Comparison of ENCODE assay signal across 1 cellular context in genomic region chr18:70334728-70335329, GRCh38.
TF ChIP-seq lines count a peak whose summit lies in the region.

No MANE protein-coding gene starts in this region.

TF ChIP-seq in HepG2, 621 proteins besides CTCF, POLR2A, EP300 and RAD21 (continued from another document and continues in another):
- TF ChIP-seq ZHX2 (IDR thresholded peaks at IDR 0.05; ENCODE audit: low read depth) (no peak), ZHX2 (CRISPR knock-in tag; IDR thresholded peaks at IDR 0.05; ENCODE audit: borderline replicate concordance) (0 out of 2 replicates have a peak, but pooled peaks have one; percentile 17), GATAD2A (CRISPR knock-in tag; IDR thresholded peaks at IDR 0.05) (peak; percentile 88), ELF3 (CRISPR knock-in tag; IDR thresholded peaks at IDR 0.05) (peak; percentile 66; the same call in 1 of the 2 replicates), NFE2 (CRISPR knock-in tag; IDR thresholded peaks at IDR 0.05) (no peak), DNMT3B (CRISPR knock-in tag; conservative IDR thresholded peaks at IDR 0.05) (no peak), FOSL1 (CRISPR knock-in tag; IDR thresholded peaks at IDR 0.05; ENCODE audit: borderline replicate concordance) (no peak; the same call in 1 of the 2 replicates), KAT7 (CRISPR knock-in tag; IDR thresholded peaks at IDR 0.05; ENCODE audit: borderline replicate concordance) (0 out of 2 replicates have a peak, but pooled peaks have one; percentile 17), NR2F2 (IDR thresholded peaks at IDR 0.05; ENCODE audit: borderline replicate concordance, low read depth) (peak; percentile 86), ZNF205 (CRISPR knock-in tag; IDR thresholded peaks at IDR 0.05) (peak; percentile 77), TBX2 (CRISPR knock-in tag; IDR thresholded peaks at IDR 0.05; ENCODE audit: borderline replicate concordance) (0 out of 2 replicates have a peak, but pooled peaks have one; percentile 9), ZFP1 (CRISPR knock-in tag; IDR thresholded peaks at IDR 0.05) (0 out of 2 replicates have a peak, but pooled peaks have one; percentile 19), ZNF704 (CRISPR knock-in tag; IDR thresholded peaks at IDR 0.05; ENCODE audit: borderline replicate concordance) (no peak), MTA1 (CRISPR knock-in tag; IDR thresholded peaks at IDR 0.05; ENCODE audit: borderline replicate concordance) (no peak), BRD4 (CRISPR knock-in tag; IDR thresholded peaks at IDR 0.05) (no peak), ZNF292 (CRISPR knock-in tag; IDR thresholded peaks at IDR 0.05; ENCODE audit: borderline replicate concordance, low read depth) (peak; percentile 84; the same call in 1 of the 2 replicates), DPF2 (CRISPR knock-in tag; IDR thresholded peaks at IDR 0.05; ENCODE audit: borderline replicate concordance, low read depth) (0 out of 2 replicates have a peak, but pooled peaks have one; percentile 39), SKI (IDR thresholded peaks at IDR 0.05; ENCODE audit: partially characterized antibody) (peak; percentile 27), ZMYM4 (CRISPR knock-in tag; IDR thresholded peaks at IDR 0.05) (peak; percentile 70; the same call in 1 of the 2 replicates), SMC3 (IDR thresholded peaks at IDR 0.05; ENCODE audit: low read length) (no peak; the same call in 1 of the 2 replicates), ZNF883 (CRISPR knock-in tag; IDR thresholded peaks at IDR 0.05; ENCODE audit: not compliant biosample characterization) (no peak), ZNF83 (CRISPR knock-in tag; IDR thresholded peaks at IDR 0.05; ENCODE audit: borderline replicate concordance) (no peak), ZNF446 (CRISPR knock-in tag; IDR thresholded peaks at IDR 0.05) (no peak), ZFX (CRISPR knock-in tag; IDR thresholded peaks at IDR 0.05; ENCODE audit: low read depth) (peak; percentile 56; the same call in 1 of the 2 replicates), ZSCAN9 (CRISPR knock-in tag; IDR thresholded peaks at IDR 0.05; ENCODE audit: borderline replicate concordance) (peak; percentile 78; the same call in 1 of the 2 replicates)
- TF ChIP-seq, protein P1, sequence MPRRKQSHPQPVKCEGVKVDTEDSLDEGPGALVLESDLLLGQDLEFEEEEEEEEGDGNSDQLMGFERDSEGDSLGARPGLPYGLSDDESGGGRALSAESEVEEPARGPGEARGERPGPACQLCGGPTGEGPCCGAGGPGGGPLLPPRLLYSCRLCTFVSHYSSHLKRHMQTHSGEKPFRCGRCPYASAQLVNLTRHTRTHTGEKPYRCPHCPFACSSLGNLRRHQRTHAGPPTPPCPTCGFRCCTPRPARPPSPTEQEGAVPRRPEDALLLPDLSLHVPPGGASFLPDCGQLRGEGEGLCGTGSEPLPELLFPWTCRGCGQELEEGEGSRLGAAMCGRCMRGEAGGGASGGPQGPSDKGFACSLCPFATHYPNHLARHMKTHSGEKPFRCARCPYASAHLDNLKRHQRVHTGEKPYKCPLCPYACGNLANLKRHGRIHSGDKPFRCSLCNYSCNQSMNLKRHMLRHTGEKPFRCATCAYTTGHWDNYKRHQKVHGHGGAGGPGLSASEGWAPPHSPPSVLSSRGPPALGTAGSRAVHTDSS (CRISPR knock-in tag; conservative IDR thresholded peaks at IDR 0.05) = no peak
- TF ChIP-seq, protein P2, sequence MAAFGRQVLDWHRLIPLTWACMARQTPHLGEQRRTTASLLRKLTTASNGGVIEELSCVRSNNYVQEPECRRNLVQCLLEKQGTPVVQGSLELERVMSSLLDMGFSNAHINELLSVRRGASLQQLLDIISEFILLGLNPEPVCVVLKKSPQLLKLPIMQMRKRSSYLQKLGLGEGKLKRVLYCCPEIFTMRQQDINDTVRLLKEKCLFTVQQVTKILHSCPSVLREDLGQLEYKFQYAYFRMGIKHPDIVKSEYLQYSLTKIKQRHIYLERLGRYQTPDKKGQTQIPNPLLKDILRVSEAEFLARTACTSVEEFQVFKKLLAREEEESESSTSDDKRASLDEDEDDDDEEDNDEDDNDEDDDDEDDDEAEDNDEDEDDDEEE (CRISPR knock-in tag; IDR thresholded peaks at IDR 0.05) = peak; percentile 53; the same call in 1 of the 2 replicates
- TF ChIP-seq, protein P3, sequence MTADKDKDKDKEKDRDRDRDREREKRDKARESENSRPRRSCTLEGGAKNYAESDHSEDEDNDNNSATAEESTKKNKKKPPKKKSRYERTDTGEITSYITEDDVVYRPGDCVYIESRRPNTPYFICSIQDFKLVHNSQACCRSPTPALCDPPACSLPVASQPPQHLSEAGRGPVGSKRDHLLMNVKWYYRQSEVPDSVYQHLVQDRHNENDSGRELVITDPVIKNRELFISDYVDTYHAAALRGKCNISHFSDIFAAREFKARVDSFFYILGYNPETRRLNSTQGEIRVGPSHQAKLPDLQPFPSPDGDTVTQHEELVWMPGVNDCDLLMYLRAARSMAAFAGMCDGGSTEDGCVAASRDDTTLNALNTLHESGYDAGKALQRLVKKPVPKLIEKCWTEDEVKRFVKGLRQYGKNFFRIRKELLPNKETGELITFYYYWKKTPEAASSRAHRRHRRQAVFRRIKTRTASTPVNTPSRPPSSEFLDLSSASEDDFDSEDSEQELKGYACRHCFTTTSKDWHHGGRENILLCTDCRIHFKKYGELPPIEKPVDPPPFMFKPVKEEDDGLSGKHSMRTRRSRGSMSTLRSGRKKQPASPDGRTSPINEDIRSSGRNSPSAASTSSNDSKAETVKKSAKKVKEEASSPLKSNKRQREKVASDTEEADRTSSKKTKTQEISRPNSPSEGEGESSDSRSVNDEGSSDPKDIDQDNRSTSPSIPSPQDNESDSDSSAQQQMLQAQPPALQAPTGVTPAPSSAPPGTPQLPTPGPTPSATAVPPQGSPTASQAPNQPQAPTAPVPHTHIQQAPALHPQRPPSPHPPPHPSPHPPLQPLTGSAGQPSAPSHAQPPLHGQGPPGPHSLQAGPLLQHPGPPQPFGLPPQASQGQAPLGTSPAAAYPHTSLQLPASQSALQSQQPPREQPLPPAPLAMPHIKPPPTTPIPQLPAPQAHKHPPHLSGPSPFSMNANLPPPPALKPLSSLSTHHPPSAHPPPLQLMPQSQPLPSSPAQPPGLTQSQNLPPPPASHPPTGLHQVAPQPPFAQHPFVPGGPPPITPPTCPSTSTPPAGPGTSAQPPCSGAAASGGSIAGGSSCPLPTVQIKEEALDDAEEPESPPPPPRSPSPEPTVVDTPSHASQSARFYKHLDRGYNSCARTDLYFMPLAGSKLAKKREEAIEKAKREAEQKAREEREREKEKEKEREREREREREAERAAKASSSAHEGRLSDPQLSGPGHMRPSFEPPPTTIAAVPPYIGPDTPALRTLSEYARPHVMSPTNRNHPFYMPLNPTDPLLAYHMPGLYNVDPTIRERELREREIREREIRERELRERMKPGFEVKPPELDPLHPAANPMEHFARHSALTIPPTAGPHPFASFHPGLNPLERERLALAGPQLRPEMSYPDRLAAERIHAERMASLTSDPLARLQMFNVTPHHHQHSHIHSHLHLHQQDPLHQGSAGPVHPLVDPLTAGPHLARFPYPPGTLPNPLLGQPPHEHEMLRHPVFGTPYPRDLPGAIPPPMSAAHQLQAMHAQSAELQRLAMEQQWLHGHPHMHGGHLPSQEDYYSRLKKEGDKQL (CRISPR knock-in tag; IDR thresholded peaks at IDR 0.05; ENCODE audit: low read depth) = peak; percentile 59; the same call in 1 of the 2 replicates
- TF ChIP-seq, protein P4, sequence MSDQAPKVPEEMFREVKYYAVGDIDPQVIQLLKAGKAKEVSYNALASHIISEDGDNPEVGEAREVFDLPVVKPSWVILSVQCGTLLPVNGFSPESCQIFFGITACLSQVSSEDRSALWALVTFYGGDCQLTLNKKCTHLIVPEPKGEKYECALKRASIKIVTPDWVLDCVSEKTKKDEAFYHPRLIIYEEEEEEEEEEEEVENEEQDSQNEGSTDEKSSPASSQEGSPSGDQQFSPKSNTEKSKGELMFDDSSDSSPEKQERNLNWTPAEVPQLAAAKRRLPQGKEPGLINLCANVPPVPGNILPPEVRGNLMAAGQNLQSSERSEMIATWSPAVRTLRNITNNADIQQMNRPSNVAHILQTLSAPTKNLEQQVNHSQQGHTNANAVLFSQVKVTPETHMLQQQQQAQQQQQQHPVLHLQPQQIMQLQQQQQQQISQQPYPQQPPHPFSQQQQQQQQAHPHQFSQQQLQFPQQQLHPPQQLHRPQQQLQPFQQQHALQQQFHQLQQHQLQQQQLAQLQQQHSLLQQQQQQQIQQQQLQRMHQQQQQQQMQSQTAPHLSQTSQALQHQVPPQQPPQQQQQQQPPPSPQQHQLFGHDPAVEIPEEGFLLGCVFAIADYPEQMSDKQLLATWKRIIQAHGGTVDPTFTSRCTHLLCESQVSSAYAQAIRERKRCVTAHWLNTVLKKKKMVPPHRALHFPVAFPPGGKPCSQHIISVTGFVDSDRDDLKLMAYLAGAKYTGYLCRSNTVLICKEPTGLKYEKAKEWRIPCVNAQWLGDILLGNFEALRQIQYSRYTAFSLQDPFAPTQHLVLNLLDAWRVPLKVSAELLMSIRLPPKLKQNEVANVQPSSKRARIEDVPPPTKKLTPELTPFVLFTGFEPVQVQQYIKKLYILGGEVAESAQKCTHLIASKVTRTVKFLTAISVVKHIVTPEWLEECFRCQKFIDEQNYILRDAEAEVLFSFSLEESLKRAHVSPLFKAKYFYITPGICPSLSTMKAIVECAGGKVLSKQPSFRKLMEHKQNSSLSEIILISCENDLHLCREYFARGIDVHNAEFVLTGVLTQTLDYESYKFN (CRISPR knock-in tag; conservative IDR thresholded peaks at IDR 0.05) = peak; percentile 85
- TF ChIP-seq, protein P5, sequence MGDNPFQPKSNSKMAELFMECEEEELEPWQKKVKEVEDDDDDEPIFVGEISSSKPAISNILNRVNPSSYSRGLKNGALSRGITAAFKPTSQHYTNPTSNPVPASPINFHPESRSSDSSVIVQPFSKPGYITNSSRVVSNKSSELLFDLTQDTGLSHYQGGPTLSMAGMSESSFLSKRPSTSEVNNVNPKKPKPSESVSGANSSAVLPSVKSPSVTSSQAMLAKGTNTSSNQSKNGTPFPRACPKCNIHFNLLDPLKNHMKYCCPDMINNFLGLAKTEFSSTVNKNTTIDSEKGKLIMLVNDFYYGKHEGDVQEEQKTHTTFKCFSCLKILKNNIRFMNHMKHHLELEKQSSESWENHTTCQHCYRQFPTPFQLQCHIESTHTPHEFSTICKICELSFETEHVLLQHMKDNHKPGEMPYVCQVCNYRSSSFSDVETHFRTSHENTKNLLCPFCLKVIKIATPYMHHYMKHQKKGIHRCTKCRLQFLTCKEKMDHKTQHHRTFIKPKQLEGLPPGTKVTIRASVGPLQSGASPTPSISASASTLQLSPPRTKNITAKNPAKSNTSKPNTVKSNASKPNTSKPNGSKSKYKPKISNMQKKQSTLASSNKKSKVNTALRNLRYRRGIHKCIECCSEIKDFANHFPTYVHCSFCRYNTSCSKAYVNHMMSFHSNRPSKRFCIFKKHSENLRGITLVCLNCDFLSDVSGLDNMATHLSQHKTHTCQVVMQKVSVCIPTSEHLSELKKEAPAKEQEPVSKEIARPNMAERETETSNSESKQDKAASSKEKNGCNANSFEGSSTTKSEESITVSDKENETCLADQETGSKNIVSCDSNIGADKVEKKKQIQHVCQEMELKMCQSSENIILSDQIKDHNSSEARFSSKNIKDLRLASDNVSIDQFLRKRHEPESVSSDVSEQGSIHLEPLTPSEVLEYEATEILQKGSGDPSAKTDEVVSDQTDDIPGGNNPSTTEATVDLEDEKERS (CRISPR knock-in tag; IDR thresholded peaks at IDR 0.05) = no peak
- TF ChIP-seq, protein P6, sequence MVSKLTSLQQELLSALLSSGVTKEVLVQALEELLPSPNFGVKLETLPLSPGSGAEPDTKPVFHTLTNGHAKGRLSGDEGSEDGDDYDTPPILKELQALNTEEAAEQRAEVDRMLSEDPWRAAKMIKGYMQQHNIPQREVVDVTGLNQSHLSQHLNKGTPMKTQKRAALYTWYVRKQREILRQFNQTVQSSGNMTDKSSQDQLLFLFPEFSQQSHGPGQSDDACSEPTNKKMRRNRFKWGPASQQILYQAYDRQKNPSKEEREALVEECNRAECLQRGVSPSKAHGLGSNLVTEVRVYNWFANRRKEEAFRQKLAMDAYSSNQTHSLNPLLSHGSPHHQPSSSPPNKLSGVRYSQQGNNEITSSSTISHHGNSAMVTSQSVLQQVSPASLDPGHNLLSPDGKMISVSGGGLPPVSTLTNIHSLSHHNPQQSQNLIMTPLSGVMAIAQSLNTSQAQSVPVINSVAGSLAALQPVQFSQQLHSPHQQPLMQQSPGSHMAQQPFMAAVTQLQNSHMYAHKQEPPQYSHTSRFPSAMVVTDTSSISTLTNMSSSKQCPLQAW (CRISPR knock-in tag; IDR thresholded peaks at IDR 0.05) = 0 out of 2 replicates have a peak, but pooled peaks have one; percentile 18
